In the genomic region with DNA sequence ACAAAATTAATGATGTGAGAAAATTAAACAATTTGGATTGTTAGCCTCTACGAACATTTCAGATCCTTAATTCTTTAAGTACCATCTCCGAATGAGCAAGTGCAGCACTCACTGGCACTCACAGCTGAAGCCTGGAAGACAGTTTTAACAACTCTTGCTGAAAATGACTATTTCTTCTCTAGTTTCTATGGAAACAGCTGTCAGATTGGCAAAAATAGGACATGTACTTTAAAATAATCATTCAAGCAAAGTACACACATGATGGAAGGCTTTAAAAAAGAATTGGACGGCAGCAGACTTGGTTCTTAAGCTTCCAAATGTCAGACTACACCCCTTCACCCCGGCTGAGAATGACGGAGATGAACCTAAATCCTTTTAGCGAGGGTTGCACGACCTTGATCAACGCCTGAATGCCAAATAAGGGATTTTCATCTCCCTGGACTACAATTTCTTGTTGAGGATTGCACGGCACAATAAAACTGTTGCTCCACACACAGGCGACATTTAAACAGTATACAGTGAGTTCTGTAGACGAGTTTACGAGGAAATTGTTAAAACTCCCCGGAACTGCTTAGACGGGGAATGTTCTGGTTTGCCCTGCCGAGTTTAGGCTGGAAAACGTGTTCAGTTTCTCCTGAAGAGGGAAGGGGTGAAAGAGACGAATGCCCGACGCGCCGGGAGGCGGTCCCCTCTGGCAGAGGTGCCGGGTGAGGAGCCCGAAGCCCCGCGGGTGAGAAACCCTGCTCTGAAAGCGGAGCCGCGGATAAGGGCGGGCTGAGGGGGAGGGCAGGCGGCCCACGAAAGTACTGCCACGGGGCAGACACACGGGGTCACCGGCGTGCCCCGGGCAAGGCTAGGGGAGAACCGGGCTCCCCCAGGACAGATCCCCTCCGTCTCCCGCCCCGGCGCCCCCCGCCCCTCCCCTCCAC, we compare ENCODE assay signal across 8 cellular contexts. TPM values are rescaled to one million over a fixed set of nuclear protein-coding genes. Genes with fewer than 3 reads are reported as not detected.
DNase-seq lines count a peak whose midpoint lies in the region; ATAC-seq and TF ChIP-seq lines count a peak whose summit lies in the region.

No MANE protein-coding gene starts in this region.

- peak overlapping the region; percentile 97 for H3K4me3 Mint-ChIP-seq in CD4-positive, alpha-beta T cell

- TF ChIP-seq CTCF in CD4-positive, alpha-beta T cell (IDR thresholded peaks at IDR 0.05) = no peak
- no peak for TF ChIP-seq CTCF in epithelial cell of esophagus (IDR thresholded peaks at IDR 0.05; ENCODE audit: insufficient read depth, low read depth, low read length, missing control alignments)

- peak; percentile 71 for ATAC-seq in CD4-positive, alpha-beta T cell (ENCODE audit: poor library complexity)
- peak; percentile 77 for ATAC-seq in GM19455 (IDR thresholded peaks at IDR 0.05; ENCODE audit: unreplicated experiment)

- peaks cover 4% of the 10 kb centered on the region for H3K27me3 Mint-ChIP-seq in CD4-positive, alpha-beta T cell

- no peaks in the 10 kb centered on the region for H3K36me3 ChIP-seq in NT2/D1 (ENCODE audit: insufficient read depth, insufficient read length, low read length)

- H3K36me3 Mint-ChIP-seq in CD4-positive, alpha-beta T cell (ENCODE audit: low read depth) = peaks cover 15% of the 10 kb centered on the region

- H3K4me3 ChIP-seq in NT2/D1 (ENCODE audit: insufficient read length, low read depth) (peak overlapping the region; percentile 73), epithelial cell of esophagus (ENCODE audit: low read length) (peak overlapping the region; percentile 73), mononuclear cell (ENCODE audit: low read length) (peak overlapping the region; percentile 75)

- CTCF ChIA-PET in CD4-positive, alpha-beta T cell (lab: Charles Lee) = interaction anchor here (0.8 to 4.3 kb wide), 12 partner anchors 8 to 1714 kb away, joined by 3 to 84 read pairs (median 7); no protein-coding TSS in a partner anchor

- DNase-seq in CD4-positive, alpha-beta T cell = peak; percentile 54 to 76 (median 69)
- DNase-seq in HK-2 (ENCODE audit: unreplicated experiment) (peak; percentile 80), NT2/D1 (ENCODE audit: low read depth, low spot score) (peak; percentile 54), activated T-cell treated with anti-CD3 and anti-CD28 coated beads for 4 hours (peak; percentile 64), epithelial cell of esophagus (ENCODE audit: low read depth) (peak; percentile 70)
- DNase-seq in stimulated activated CD8-positive, alpha-beta memory T cell treated with anti-CD3 and anti-CD28 coated beads, Interleukin-2, amount 100 ng/mL, for 1 hour (ENCODE audit: low read depth in 2 of 2) = peak; percentile 45 to 64

- H3K27ac ChIP-seq in CD4-positive, alpha-beta T cell (ENCODE audit: low read depth, low read length) = peak overlapping the region; percentile 96

- no peaks in the 10 kb centered on the region for H3K27me3 ChIP-seq in CD4-positive, alpha-beta T cell (ENCODE audit: control insufficient read depth, insufficient read depth, low read length)
- no peaks in the 10 kb centered on the region for H3K27me3 ChIP-seq in NT2/D1 (ENCODE audit: insufficient read depth, insufficient read length)
- H3K27me3 ChIP-seq in mononuclear cell (ENCODE audit: insufficient read depth, low read length) = no peaks in the 10 kb centered on the region

- no peaks in the 10 kb centered on the region for H3K9me3 ChIP-seq in CD4-positive, alpha-beta T cell (ENCODE audit: control insufficient read depth, low read length)
- H3K9me3 ChIP-seq in NT2/D1 (ENCODE audit: insufficient read depth, low read length) (no peaks in the 10 kb centered on the region), mononuclear cell (ENCODE audit: low read depth, low read length) (no peaks in the 10 kb centered on the region)

- H3K4me1 ChIP-seq in NT2/D1 (ENCODE audit: insufficient read depth, insufficient read length) (no peaks in the 10 kb centered on the region), mononuclear cell (ENCODE audit: insufficient read depth, low read length) (peaks cover 18% of the 10 kb centered on the region)

- intact Hi-C loops in CD4-positive, alpha-beta T cell (cut with DNase I, micrococcal nuclease) = loop anchor here (1.0 to 10.0 kb wide), 8 partner anchors 30 to 1714 kb away; a partner anchor contains a TSS

- no peaks in the 10 kb centered on the region for H3K9me3 Mint-ChIP-seq in CD4-positive, alpha-beta T cell

- H3K27ac Mint-ChIP-seq in CD4-positive, alpha-beta T cell = peak overlapping the region; percentile 97

- POLR2A ChIA-PET in CD4-positive, alpha-beta T cell (lab: Charles Lee) = interaction anchor here (0.6 to 2.6 kb wide), 13 partner anchors 10 to 1269 kb away, joined by 3 to 29 read pairs (median 5); a partner anchor contains a TSS

- H3K9ac ChIP-seq in NT2/D1 (ENCODE audit: insufficient read length, low read depth) = peak overlapping the region; percentile 86

- H3K4me1 Mint-ChIP-seq in CD4-positive, alpha-beta T cell (ENCODE audit: low read depth) = peaks cover 35% of the 10 kb centered on the region

RNA-seq across cellular contexts. Expression of a gene that starts 0.7 kb away (rescaled TPM):
- total RNA-seq in CD4-positive, alpha-beta T cell = 10 to 100 TPM; 23.7 to 27.7 TPM
- 80.9 TPM for total RNA-seq in mononuclear cell

RNA-seq across cellular contexts. Expression of a gene that starts 31.2 kb away (rescaled TPM):
- under 1 TPM; 0.36 TPM for total RNA-seq in CD4-positive, alpha-beta T cell
- under 0.01 TPM for total RNA-seq in mononuclear cell

Comparison
In these comparisons a context has a peak if more than half of its experiments do, and no peak if none do; other contexts are left out.
1. Peak in every context shown above with its lines: DNase-seq, ATAC-seq, H3K4me3 ChIP-seq and H3K27ac ChIP-seq.